In genomic region chr3:126180477-126181397, GRCh38 we compare ENCODE assay signal across 7 cellular contexts. TPM values are rescaled to one million over a fixed set of nuclear protein-coding genes. Genes with fewer than 3 reads are reported as not detected.
A peak's percentile ranks its signal among the peaks of the same experiment; 100 is the strongest.
DNase-seq lines count a peak whose midpoint lies in the region; ATAC-seq and TF ChIP-seq lines count a peak whose summit lies in the region.

ALDH1L1 (minus strand) TSS chr3:126180586; CDS start chr3:126160979, 19,607 bp downstream.

- peak within 1 kb of the TSS; percentile 65 for H3K9ac ChIP-seq in iPS-15b (ENCODE audit: low read depth, low read length)

- H3K9me3 ChIP-seq in iPS-15b (ENCODE audit: control insufficient read depth, insufficient read depth, low read length) (no peaks in the 10 kb centered on the region), sigmoid colon (no peaks in the 10 kb centered on the region)

- intact Hi-C loops in sigmoid colon (cut with DNase I): loop anchor here (1.0 to 5.0 kb wide), 2 partner anchors 33 to 82 kb away; no protein-coding TSS in a partner anchor

- H3K27me3 ChIP-seq in iPS-15b (ENCODE audit: control insufficient read depth, insufficient read depth, low read length): peaks cover 43% of the 10 kb centered on the region
- H3K27me3 ChIP-seq in sigmoid colon: no peaks in the 10 kb centered on the region

- TF ChIP-seq POLR2A in sigmoid colon (IDR thresholded peaks at IDR 0.05): peak; percentile 47 to 65

- peaks cover 2% of the 10 kb centered on the region for H3K4me1 ChIP-seq in iPS-15b (ENCODE audit: control insufficient read depth, insufficient read depth, low read length)
- peaks cover 0 to 36% (median 30%) of the 10 kb centered on the region in 4 donors for H3K4me1 ChIP-seq in sigmoid colon

- ATAC-seq in HG03342 (IDR thresholded peaks at IDR 0.05; ENCODE audit: unreplicated experiment): no peak

- peak within 1 kb of the TSS; percentile 68 for H3K4me3 ChIP-seq in iPS-15b (ENCODE audit: low read depth, low read length)
- peak within 1 kb of the TSS; percentile 56 to 78 (median 62) for H3K4me3 ChIP-seq in sigmoid colon

- 4 to 8% methylated on average over 54 of the region's 54 CpGs for WGBS in sigmoid colon, 2 donors

- no peak for TF ChIP-seq CTCF in sigmoid colon (IDR thresholded peaks at IDR 0.05)

- peak; percentile 40 to 80 (median 75) for TF ChIP-seq EP300 in sigmoid colon (IDR thresholded peaks at IDR 0.05)

- DNase-seq in M059J (ENCODE audit: low read depth) (peak; percentile 69), astrocyte of the hippocampus (ENCODE audit: low read depth, low spot score) (peak; percentile 95), sigmoid colon (peak; percentile 97), germinal center (ENCODE audit: low spot score) (no peak)
- no peak for DNase-seq in activated CD4-positive, CD25-positive, alpha-beta regulatory T cell treated with anti-CD3 and anti-CD28 coated beads, Interleukin-2, amount 50 U/mL, for 72 hours

- H3K36me3 ChIP-seq in iPS-15b (ENCODE audit: control insufficient read depth, insufficient read depth, low read length): no peaks in the 10 kb centered on the region
- H3K36me3 ChIP-seq in sigmoid colon: no peaks in the 10 kb centered on the region

- peak within 1 kb of the TSS; percentile 86 to 95 (median 90) for H3K27ac ChIP-seq in sigmoid colon

RNA-seq across cellular contexts. Expression of gene ALDH1L1, which starts in this region (rescaled TPM):
- 0.54 and 1.2 TPM in 2 replicates for total RNA-seq in M059J (2014; rRNA removed; shearing (Covaris generic))
- total RNA-seq in sigmoid colon: 10 to 100 TPM; 15.0 to 32.5 (median 27.6) TPM
- 10 to 100 TPM in 1 of 3 donors, 1 to 10 TPM in 2; 7.2 to 10.4 (median 8.5) TPM for polyA plus RNA-seq in sigmoid colon

Comparison
In these comparisons a context has a peak if more than half of its experiments do, and no peak if none do; other contexts are left out.
1. DNase-seq: peak in M059J (single experiment), astrocyte of the hippocampus (single experiment) and sigmoid colon (single experiment); none in germinal center (single experiment) and activated CD4-positive, CD25-positive, alpha-beta regulatory T cell treated with anti-CD3 and anti-CD28 coated beads, Interleukin-2, amount 50 U/mL, for 72 hours (single experiment).